9 cellular contexts compared by ENCODE assay signal in genomic region chr16:66751992-66752322, GRCh38. TPM values are rescaled to one million over a fixed set of nuclear protein-coding genes. Genes with fewer than 3 reads are reported as not detected.
A peak's percentile ranks its signal among the peaks of the same experiment; 100 is the strongest.
DNase-seq lines count a peak whose midpoint lies in the region; ATAC-seq, FAIRE-seq and TF ChIP-seq lines count a peak whose summit lies in the region.
"Had no signal": no experiment of that assay in that cellular context is flagged by ENCODE, and none has a peak within 500 bp of the region (broad histone marks: within the 10 kb centered on the region; RNA-seq: fewer than 3 reads in every experiment).

No MANE protein-coding gene starts in this region.

- 38% methylated on average over 3 of the region's 3 CpGs for WGBS in A549 (ENCODE audit: missing lambda C conversion rate)

- H3K36me3 ChIP-seq in brain microvascular endothelial cell (replicated peaks) (peaks cover 21% of the 10 kb centered on the region), muscle layer of duodenum (ENCODE audit: control insufficient read depth in 1 of 2, insufficient read depth in 2 of 2, low read length in 2 of 2) (peaks cover 10 to 16% of the 10 kb centered on the region in 2 donors)

- no peak for DNase-seq in A549 (ENCODE audit: low read depth in 1 of 2, low spot score in 1 of 2)
- no peak for DNase-seq in HFFc6
- no peak for DNase-seq in brain microvascular endothelial cell
- no peak for DNase-seq in NCI-H524 treated with DMSO at 0.1 percent for 48 hours (lab: John Stamatoyannopoulos, UW)
- no peak for DNase-seq in NCI-H1092 treated with DMSO at 0.1 percent for 48 hours (lab: John Stamatoyannopoulos, UW)
- DNase-seq in NCI-H524 (lab: John Stamatoyannopoulos, UW) = no peak
- no peak for DNase-seq in urothelium cell line (ENCODE audit: low spot score)

- H3K4me1 Mint-ChIP-seq in HFFc6 (ENCODE audit: low read depth) = peaks cover 33% of the 10 kb centered on the region

- CTCF ChIA-PET in A549 (lab: Yijun Ruan, JAX) = interaction anchor here (0.6 to 4.9 kb wide), 32 partner anchors 10 to 241 kb away, joined by 3 to 48 read pairs (median 5); partner anchors contain the start of gene NAE1

- peak overlapping the region; percentile 92 to 96 for H3K27ac ChIP-seq in A549
- no peak overlapping the region for H3K27ac ChIP-seq in brain microvascular endothelial cell
- peak overlapping the region; percentile 27 for H3K27ac ChIP-seq in muscle layer of duodenum (ENCODE audit: low read length)

- H3K4me3 ChIP-seq in A549 = peak overlapping the region; percentile 92; the same call in 2 of the 3 replicates
- peak overlapping the region; percentile 41 for H3K4me3 ChIP-seq in brain microvascular endothelial cell (ENCODE audit: low read depth, low read length)
- H3K4me3 ChIP-seq in muscle layer of duodenum (ENCODE audit: low read depth in 1 of 2, low read length in 2 of 2) = peak overlapping the region; percentile 13 to 47

- H3K27me3 ChIP-seq in brain microvascular endothelial cell (replicated peaks) (no peaks in the 10 kb centered on the region), muscle layer of duodenum (ENCODE audit: low read depth, low read length) (no peaks in the 10 kb centered on the region)

- TF ChIP-seq RAD21 in A549 (conservative IDR thresholded peaks at IDR 0.05 in 1 of 2, IDR thresholded peaks at IDR 0.05 in 1 of 2) = no peak

- ATAC-seq in A549 = no peak

- peaks cover 16% of the 10 kb centered on the region for H3K4me1 ChIP-seq in A549
- H3K4me1 ChIP-seq in muscle layer of duodenum (ENCODE audit: control insufficient read depth in 1 of 2, insufficient read depth in 2 of 2, low read length in 2 of 2) = peaks cover 15 to 33% of the 10 kb centered on the region in 2 donors

- peaks cover 1% of the 10 kb centered on the region for H3K27me3 Mint-ChIP-seq in HFFc6 (ENCODE audit: insufficient read depth)

- peaks cover 27% of the 10 kb centered on the region for H3K36me3 Mint-ChIP-seq in HFFc6 (ENCODE audit: low read depth)

- TF ChIP-seq POLR2A in A549 (IDR thresholded peaks at IDR 0.05; ENCODE audit: low read length) = no peak

- H3K4me3 Mint-ChIP-seq in HFFc6 = peak overlapping the region; percentile 83

- TF ChIP-seq EP300 in A549 (IDR thresholded peaks at IDR 0.05) = no peak

- no peaks in the 10 kb centered on the region; the same call in 1 of the 2 replicates for H3K9me3 Mint-ChIP-seq in HFFc6

- H3K9me3 ChIP-seq in A549 (no peaks in the 10 kb centered on the region), muscle layer of duodenum (ENCODE audit: control insufficient read depth in 1 of 2, low read length in 2 of 2) (no peaks in the 10 kb centered on the region)

- POLR2A ChIA-PET in A549 (lab: Yijun Ruan, JAX) = interaction anchor here (0.5 to 1.2 kb wide), 2 partner anchors 10 to 20 kb away, joined by 3 to 5 read pairs; no protein-coding TSS in a partner anchor

- TF ChIP-seq CTCF in A549 (IDR thresholded peaks at IDR 0.05) (peak; percentile 20; the same call in 1 of the 3 replicates), HFFc6 (IDR thresholded peaks at IDR 0.05) (peak; percentile 12; the same call in 1 of the 2 replicates), brain microvascular endothelial cell (IDR thresholded peaks at IDR 0.05; ENCODE audit: low read depth, low read length, missing control alignments) (no peak)

- peak overlapping the region; percentile 90 for H3K4me2 ChIP-seq in A549

- H3K27ac Mint-ChIP-seq in HFFc6 = peak overlapping the region; percentile 75

- in situ Hi-C loops in brain microvascular endothelial cell (cut with HindIII; ENCODE audit: low pct_ligation_motif_present, low sequenced_read_pairs) = no loop called here

- FAIRE-seq in A549 (lab: Jason Lieb, UNC) (no peak), urothelium cell line (lab: Jason Lieb, UNC) (no peak)

TF ChIP-seq in A549, 52 proteins besides CTCF, POLR2A, EP300 and RAD21:
- TF ChIP-seq POLR2AphosphoS2 (conservative IDR thresholded peaks at IDR 0.05; ENCODE audit: low read length) = no peak
- no peak for TF ChIP-seq CBX8 (IDR thresholded peaks at IDR 0.05)
- TF ChIP-seq ATOH8 (CRISPR knock-in tag; IDR thresholded peaks at IDR 0.05; ENCODE audit: low read depth) = no peak
- TF ChIP-seq HOXB13 (CRISPR knock-in tag; IDR thresholded peaks at IDR 0.05; ENCODE audit: low read depth) = no peak
- TF ChIP-seq MAX (IDR thresholded peaks at IDR 0.05) = no peak
- TF ChIP-seq EHF (CRISPR knock-in tag; IDR thresholded peaks at IDR 0.05) = no peak
- TF ChIP-seq REST (IDR thresholded peaks at IDR 0.05) = no peak
- no peak for TF ChIP-seq BHLHE40 (IDR thresholded peaks at IDR 0.05; ENCODE audit: low read depth, low read length)
- no peak for TF ChIP-seq CHD2 (IDR thresholded peaks at IDR 0.05; ENCODE audit: low read length, partially characterized antibody)

RNA-seq across cellular contexts. Expression of gene DYNC1LI2, which starts 0.5 kb away (rescaled TPM):
- polyA plus RNA-seq in A549 (2011; rRNA removed) (112 and 128 TPM in 2 replicates), A549 (2017; fragmentation: RNase III; extraction: RNeasy Plus Mini Kit Qiagen cat#74134 plus additional on column Dnase treatment) (93.5 to 107 TPM (median 96.5 TPM) in 3 replicates)
- 31.5 and 34.1 TPM in 2 replicates for polyA plus RNA-seq in A549 (2012; cell fraction: cytosol; rRNA removed)
- polyA plus RNA-seq in A549 (2012; cell fraction: nucleus; rRNA removed) = 88.8 and 137 TPM in 2 replicates
- polyA minus RNA-seq in A549 (2011; rRNA and poly(A)+ RNA removed) = 65.1 and 72.7 TPM in 2 replicates
- 100 to 1,000 TPM in 3 of 6 experiments, 10 to 100 TPM in 3; 84.7 to 103 (median 99.7) TPM for total RNA-seq in HFFc6 (2021; fragmentation: NEBNext Ultra II Directional; extraction: Animal tissue kit (Norgen Biotek cat#: 25700))

RNA-seq across cellular contexts. Expression of gene TERB1, which starts 49.4 kb away (rescaled TPM):
- 0.07 and 0.18 TPM in 2 replicates for polyA plus RNA-seq in A549 (2011; rRNA removed)
- polyA plus RNA-seq in A549 (2012; cell fraction: cytosol; rRNA removed) = 0.03 and 0.08 TPM in 2 replicates
- 0.11 and 0.45 TPM in 2 replicates for polyA plus RNA-seq in A549 (2012; cell fraction: nucleus; rRNA removed)
- polyA plus RNA-seq in A549 (2017; fragmentation: RNase III; extraction: RNeasy Plus Mini Kit Qiagen cat#74134 plus additional on column Dnase treatment) = 0.12 to 0.18 TPM (median 0.17 TPM) in 3 replicates
- 0.19 and 0.29 TPM in 2 replicates for polyA minus RNA-seq in A549 (2011; rRNA and poly(A)+ RNA removed)
- not detected for total RNA-seq in HFFc6 (2021; fragmentation: NEBNext Ultra II Directional; extraction: Animal tissue kit (Norgen Biotek cat#: 25700))
- total RNA-seq: M059J had no signal

RNA-seq across cellular contexts. Expression of gene CMTM4, which starts 55.4 kb away (rescaled TPM):
- polyA plus RNA-seq in A549 (2011; rRNA removed) = 58.6 and 61.6 TPM in 2 replicates
- 18.3 and 23.1 TPM in 2 replicates for polyA plus RNA-seq in A549 (2012; cell fraction: cytosol; rRNA removed)
- polyA plus RNA-seq in A549 (2012; cell fraction: nucleus; rRNA removed) = 18.4 and 26.4 TPM in 2 replicates
- 22.9 to 25.9 TPM (median 24.8 TPM) in 3 replicates for polyA plus RNA-seq in A549 (2017; fragmentation: RNase III; extraction: RNeasy Plus Mini Kit Qiagen cat#74134 plus additional on column Dnase treatment)
- 75.1 and 83.9 TPM in 2 replicates for polyA minus RNA-seq in A549 (2011; rRNA and poly(A)+ RNA removed)
- total RNA-seq in HFFc6 (2021; fragmentation: NEBNext Ultra II Directional; extraction: Animal tissue kit (Norgen Biotek cat#: 25700)) = 10 to 100 TPM; 14.2 to 22.0 (median 18.8) TPM

Comparison
In these comparisons a context has a peak if more than half of its experiments do, and no peak if none do; other contexts are left out.
1. H3K4me3 ChIP-seq: peak in every context shown above with its lines; median percentile 92 in A549; 41 in brain microvascular endothelial cell; 30 in muscle layer of duodenum.